ENCODE assay signal across 1 cellular context in the genomic region with DNA sequence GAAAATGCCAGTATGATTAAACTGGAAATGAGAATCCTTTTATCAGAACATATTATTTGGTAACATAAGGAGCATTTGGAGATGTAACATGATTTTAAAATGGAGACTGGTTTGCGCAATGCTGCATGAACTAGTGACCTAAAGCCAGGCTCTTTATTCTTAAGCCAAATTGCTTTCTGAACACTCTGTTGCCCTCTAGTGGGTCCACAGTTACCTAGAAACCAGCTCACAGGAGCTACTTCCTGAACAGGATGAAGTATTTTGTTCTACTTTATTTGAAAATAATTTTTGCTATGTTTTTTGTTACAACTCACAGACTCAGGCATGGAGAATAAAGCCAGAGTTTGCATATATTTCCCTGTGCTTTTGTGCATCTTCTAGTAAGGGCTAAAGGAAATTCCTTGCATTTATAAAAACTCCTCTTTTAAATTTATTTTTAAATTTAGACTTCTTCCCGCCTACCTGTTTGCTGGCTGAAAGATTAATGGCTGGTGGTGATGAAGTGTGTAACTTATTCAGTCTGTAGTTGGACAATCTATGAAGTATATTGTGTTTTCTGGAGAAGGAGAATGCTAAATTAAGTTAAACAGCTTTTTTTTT.
TF ChIP-seq lines count a peak whose summit lies in the region.

No MANE protein-coding gene starts in this region.

TF ChIP-seq in K562, 482 proteins besides CTCF, POLR2A, EP300 and RAD21 (continued from another document):
- TF ChIP-seq ZFP1 (CRISPR knock-in tag; IDR thresholded peaks at IDR 0.05) (no peak), ZNF644 (tag; IDR thresholded peaks at IDR 0.05; ENCODE audit: low read depth) (0 out of 2 replicates have a peak, but pooled peaks have one; percentile 32)
- TF ChIP-seq, protein P1, sequence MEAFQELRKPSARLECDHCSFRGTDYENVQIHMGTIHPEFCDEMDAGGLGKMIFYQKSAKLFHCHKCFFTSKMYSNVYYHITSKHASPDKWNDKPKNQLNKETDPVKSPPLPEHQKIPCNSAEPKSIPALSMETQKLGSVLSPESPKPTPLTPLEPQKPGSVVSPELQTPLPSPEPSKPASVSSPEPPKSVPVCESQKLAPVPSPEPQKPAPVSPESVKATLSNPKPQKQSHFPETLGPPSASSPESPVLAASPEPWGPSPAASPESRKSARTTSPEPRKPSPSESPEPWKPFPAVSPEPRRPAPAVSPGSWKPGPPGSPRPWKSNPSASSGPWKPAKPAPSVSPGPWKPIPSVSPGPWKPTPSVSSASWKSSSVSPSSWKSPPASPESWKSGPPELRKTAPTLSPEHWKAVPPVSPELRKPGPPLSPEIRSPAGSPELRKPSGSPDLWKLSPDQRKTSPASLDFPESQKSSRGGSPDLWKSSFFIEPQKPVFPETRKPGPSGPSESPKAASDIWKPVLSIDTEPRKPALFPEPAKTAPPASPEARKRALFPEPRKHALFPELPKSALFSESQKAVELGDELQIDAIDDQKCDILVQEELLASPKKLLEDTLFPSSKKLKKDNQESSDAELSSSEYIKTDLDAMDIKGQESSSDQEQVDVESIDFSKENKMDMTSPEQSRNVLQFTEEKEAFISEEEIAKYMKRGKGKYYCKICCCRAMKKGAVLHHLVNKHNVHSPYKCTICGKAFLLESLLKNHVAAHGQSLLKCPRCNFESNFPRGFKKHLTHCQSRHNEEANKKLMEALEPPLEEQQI (IDR thresholded peaks at IDR 0.05): peak; percentile 18; the same call in 1 of the 2 replicates
